In the genomic region with DNA sequence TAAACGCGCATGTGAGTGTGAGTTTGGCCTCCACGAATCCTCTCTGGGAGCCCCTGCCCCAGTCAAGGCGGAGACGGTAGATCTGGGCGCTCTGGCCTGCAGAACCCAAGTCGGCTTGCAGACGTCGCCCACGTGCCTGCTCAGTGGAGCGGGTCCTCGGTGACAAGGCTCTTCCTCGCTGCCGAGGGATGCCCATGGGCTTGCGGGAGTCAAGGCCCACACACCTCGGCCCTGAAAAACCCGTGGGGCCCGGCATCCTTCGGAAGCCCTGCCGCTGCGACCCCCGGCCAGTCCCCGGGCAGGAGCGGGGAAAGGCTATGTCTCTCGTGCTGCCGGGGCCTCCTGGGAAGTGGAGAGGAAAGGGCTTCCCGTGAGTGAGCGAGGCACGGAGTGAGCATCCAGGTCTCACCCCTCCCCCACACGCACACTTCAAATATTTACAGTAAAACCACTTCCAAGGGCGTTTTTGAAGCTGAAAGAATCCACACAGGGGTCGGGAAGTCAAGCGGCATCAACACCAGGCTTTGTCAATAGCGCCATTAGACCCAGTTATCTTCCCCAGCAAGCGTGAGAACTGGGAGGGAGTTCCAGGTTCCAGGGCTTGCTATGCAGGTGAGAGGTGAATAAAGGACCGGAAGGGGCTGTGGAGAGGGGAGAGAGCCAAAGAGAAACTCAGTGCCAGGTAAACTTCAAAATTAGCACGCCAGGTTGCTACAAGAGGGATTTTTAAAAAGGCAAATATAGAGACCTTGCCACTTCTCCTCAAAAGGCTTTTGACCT, we compare ENCODE assay signal across 1 cellular context.
TF ChIP-seq lines count a peak whose summit lies in the region.

No MANE protein-coding gene starts in this region.

TF ChIP-seq in HepG2, 621 proteins besides CTCF, POLR2A, EP300 and RAD21 (continued from another document and continues in another):
- TF ChIP-seq, protein P1, sequence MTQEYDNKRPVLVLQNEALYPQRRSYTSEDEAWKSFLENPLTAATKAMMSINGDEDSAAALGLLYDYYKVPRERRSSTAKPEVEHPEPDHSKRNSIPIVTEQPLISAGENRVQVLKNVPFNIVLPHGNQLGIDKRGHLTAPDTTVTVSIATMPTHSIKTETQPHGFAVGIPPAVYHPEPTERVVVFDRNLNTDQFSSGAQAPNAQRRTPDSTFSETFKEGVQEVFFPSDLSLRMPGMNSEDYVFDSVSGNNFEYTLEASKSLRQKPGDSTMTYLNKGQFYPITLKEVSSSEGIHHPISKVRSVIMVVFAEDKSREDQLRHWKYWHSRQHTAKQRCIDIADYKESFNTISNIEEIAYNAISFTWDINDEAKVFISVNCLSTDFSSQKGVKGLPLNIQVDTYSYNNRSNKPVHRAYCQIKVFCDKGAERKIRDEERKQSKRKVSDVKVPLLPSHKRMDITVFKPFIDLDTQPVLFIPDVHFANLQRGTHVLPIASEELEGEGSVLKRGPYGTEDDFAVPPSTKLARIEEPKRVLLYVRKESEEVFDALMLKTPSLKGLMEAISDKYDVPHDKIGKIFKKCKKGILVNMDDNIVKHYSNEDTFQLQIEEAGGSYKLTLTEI (CRISPR knock-in tag; conservative IDR thresholded peaks at IDR 0.05): no peak
- no peak for TF ChIP-seq NFYC (CRISPR knock-in tag; IDR thresholded peaks at IDR 0.05)
- no peak for TF ChIP-seq EEA1 (CRISPR knock-in tag; IDR thresholded peaks at IDR 0.05; ENCODE audit: borderline replicate concordance)
- peak; percentile 80 to 92 for TF ChIP-seq NR2F1 (CRISPR knock-in tag; IDR thresholded peaks at IDR 0.05)
- no peak for TF ChIP-seq PRMT3 (CRISPR knock-in tag; IDR thresholded peaks at IDR 0.05; ENCODE audit: borderline replicate concordance, low read depth)
- no peak for TF ChIP-seq ZFP90 (CRISPR knock-in tag; IDR thresholded peaks at IDR 0.05; ENCODE audit: borderline replicate concordance)
- no peak for TF ChIP-seq RFXANK (CRISPR knock-in tag; IDR thresholded peaks at IDR 0.05)
- TF ChIP-seq, protein P2, sequence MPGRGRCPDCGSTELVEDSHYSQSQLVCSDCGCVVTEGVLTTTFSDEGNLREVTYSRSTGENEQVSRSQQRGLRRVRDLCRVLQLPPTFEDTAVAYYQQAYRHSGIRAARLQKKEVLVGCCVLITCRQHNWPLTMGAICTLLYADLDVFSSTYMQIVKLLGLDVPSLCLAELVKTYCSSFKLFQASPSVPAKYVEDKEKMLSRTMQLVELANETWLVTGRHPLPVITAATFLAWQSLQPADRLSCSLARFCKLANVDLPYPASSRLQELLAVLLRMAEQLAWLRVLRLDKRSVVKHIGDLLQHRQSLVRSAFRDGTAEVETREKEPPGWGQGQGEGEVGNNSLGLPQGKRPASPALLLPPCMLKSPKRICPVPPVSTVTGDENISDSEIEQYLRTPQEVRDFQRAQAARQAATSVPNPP (CRISPR knock-in tag; IDR thresholded peaks at IDR 0.05): peak; percentile 54; the same call in 1 of the 2 replicates
- peak; percentile 97 for TF ChIP-seq PPARG (CRISPR knock-in tag; conservative IDR thresholded peaks at IDR 0.05)
- TF ChIP-seq, protein P3, sequence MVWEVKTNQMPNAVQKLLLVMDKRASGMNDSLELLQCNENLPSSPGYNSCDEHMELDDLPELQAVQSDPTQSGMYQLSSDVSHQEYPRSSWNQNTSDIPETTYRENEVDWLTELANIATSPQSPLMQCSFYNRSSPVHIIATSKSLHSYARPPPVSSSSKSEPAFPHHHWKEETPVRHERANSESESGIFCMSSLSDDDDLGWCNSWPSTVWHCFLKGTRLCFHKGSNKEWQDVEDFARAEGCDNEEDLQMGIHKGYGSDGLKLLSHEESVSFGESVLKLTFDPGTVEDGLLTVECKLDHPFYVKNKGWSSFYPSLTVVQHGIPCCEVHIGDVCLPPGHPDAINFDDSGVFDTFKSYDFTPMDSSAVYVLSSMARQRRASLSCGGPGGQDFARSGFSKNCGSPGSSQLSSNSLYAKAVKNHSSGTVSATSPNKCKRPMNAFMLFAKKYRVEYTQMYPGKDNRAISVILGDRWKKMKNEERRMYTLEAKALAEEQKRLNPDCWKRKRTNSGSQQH (CRISPR knock-in tag; IDR thresholded peaks at IDR 0.05; ENCODE audit: low read depth): no peak; the same call in 1 of the 2 replicates
- 0 out of 2 replicates have a peak, but pooled peaks have one; percentile 40 for TF ChIP-seq ZFP36L1 (CRISPR knock-in tag; IDR thresholded peaks at IDR 0.05)
- TF ChIP-seq KDM5B (CRISPR knock-in tag; IDR thresholded peaks at IDR 0.05; ENCODE audit: borderline replicate concordance): peak; percentile 59; the same call in 1 of the 2 replicates
- peak; percentile 47; the same call in 1 of the 2 replicates for TF ChIP-seq ZNF777 (CRISPR knock-in tag; IDR thresholded peaks at IDR 0.05)
- no peak for TF ChIP-seq ZNF253 (CRISPR knock-in tag; IDR thresholded peaks at IDR 0.05; ENCODE audit: borderline replicate concordance)
- no peak for TF ChIP-seq ZSCAN20 (CRISPR knock-in tag; IDR thresholded peaks at IDR 0.05; ENCODE audit: borderline replicate concordance)
- TF ChIP-seq TEAD2 (CRISPR knock-in tag; IDR thresholded peaks at IDR 0.05): no peak
- TF ChIP-seq TBX2 (CRISPR knock-in tag; IDR thresholded peaks at IDR 0.05; ENCODE audit: borderline replicate concordance): peak; percentile 99
- TF ChIP-seq, protein P4, sequence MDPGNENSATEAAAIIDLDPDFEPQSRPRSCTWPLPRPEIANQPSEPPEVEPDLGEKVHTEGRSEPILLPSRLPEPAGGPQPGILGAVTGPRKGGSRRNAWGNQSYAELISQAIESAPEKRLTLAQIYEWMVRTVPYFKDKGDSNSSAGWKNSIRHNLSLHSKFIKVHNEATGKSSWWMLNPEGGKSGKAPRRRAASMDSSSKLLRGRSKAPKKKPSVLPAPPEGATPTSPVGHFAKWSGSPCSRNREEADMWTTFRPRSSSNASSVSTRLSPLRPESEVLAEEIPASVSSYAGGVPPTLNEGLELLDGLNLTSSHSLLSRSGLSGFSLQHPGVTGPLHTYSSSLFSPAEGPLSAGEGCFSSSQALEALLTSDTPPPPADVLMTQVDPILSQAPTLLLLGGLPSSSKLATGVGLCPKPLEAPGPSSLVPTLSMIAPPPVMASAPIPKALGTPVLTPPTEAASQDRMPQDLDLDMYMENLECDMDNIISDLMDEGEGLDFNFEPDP (CRISPR knock-in tag; conservative IDR thresholded peaks at IDR 0.05): 0 out of 2 replicates have a peak, but pooled peaks have one; percentile 30
- no peak for TF ChIP-seq ZNF329 (CRISPR knock-in tag; IDR thresholded peaks at IDR 0.05; ENCODE audit: low read depth)
- TF ChIP-seq, protein P5, sequence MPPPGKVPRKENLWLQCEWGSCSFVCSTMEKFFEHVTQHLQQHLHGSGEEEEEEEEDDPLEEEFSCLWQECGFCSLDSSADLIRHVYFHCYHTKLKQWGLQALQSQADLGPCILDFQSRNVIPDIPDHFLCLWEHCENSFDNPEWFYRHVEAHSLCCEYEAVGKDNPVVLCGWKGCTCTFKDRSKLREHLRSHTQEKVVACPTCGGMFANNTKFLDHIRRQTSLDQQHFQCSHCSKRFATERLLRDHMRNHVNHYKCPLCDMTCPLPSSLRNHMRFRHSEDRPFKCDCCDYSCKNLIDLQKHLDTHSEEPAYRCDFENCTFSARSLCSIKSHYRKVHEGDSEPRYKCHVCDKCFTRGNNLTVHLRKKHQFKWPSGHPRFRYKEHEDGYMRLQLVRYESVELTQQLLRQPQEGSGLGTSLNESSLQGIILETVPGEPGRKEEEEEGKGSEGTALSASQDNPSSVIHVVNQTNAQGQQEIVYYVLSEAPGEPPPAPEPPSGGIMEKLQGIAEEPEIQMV (CRISPR knock-in tag; IDR thresholded peaks at IDR 0.05; ENCODE audit: low read depth): no peak
- TF ChIP-seq, protein P6, sequence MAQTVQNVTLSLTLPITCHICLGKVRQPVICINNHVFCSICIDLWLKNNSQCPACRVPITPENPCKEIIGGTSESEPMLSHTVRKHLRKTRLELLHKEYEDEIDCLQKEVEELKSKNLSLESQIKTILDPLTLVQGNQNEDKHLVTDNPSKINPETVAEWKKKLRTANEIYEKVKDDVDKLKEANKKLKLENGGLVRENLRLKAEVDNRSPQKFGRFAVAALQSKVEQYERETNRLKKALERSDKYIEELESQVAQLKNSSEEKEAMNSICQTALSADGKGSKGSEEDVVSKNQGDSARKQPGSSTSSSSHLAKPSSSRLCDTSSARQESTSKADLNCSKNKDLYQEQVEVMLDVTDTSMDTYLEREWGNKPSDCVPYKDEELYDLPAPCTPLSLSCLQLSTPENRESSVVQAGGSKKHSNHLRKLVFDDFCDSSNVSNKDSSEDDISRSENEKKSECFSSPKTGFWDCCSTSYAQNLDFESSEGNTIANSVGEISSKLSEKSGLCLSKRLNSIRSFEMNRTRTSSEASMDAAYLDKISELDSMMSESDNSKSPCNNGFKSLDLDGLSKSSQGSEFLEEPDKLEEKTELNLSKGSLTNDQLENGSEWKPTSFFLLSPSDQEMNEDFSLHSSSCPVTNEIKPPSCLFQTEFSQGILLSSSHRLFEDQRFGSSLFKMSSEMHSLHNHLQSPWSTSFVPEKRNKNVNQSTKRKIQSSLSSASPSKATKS (CRISPR knock-in tag; IDR thresholded peaks at IDR 0.05): no peak
- TF ChIP-seq ZBTB8A (CRISPR knock-in tag; IDR thresholded peaks at IDR 0.05; ENCODE audit: borderline replicate concordance, low read depth): no peak
- no peak for TF ChIP-seq ZC3H13 (CRISPR knock-in tag; IDR thresholded peaks at IDR 0.05)
- TF ChIP-seq, protein P7, sequence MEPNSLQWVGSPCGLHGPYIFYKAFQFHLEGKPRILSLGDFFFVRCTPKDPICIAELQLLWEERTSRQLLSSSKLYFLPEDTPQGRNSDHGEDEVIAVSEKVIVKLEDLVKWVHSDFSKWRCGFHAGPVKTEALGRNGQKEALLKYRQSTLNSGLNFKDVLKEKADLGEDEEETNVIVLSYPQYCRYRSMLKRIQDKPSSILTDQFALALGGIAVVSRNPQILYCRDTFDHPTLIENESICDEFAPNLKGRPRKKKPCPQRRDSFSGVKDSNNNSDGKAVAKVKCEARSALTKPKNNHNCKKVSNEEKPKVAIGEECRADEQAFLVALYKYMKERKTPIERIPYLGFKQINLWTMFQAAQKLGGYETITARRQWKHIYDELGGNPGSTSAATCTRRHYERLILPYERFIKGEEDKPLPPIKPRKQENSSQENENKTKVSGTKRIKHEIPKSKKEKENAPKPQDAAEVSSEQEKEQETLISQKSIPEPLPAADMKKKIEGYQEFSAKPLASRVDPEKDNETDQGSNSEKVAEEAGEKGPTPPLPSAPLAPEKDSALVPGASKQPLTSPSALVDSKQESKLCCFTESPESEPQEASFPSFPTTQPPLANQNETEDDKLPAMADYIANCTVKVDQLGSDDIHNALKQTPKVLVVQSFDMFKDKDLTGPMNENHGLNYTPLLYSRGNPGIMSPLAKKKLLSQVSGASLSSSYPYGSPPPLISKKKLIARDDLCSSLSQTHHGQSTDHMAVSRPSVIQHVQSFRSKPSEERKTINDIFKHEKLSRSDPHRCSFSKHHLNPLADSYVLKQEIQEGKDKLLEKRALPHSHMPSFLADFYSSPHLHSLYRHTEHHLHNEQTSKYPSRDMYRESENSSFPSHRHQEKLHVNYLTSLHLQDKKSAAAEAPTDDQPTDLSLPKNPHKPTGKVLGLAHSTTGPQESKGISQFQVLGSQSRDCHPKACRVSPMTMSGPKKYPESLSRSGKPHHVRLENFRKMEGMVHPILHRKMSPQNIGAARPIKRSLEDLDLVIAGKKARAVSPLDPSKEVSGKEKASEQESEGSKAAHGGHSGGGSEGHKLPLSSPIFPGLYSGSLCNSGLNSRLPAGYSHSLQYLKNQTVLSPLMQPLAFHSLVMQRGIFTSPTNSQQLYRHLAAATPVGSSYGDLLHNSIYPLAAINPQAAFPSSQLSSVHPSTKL (CRISPR knock-in tag; IDR thresholded peaks at IDR 0.05): peak; percentile 70
- TF ChIP-seq NFE2L1 (CRISPR knock-in tag; IDR thresholded peaks at IDR 0.05; ENCODE audit: borderline replicate concordance): no peak
- no peak for TF ChIP-seq CBX2 (IDR thresholded peaks at IDR 0.05; ENCODE audit: low read depth, low read length)
- no peak for TF ChIP-seq CBX2 (CRISPR knock-in tag; IDR thresholded peaks at IDR 0.05; ENCODE audit: low read depth)
- TF ChIP-seq ZNF3 (CRISPR knock-in tag; IDR thresholded peaks at IDR 0.05): no peak
- TF ChIP-seq ZBTB3 (CRISPR knock-in tag; IDR thresholded peaks at IDR 0.05; ENCODE audit: borderline replicate concordance, low read depth): no peak
- no peak for TF ChIP-seq XBP1 (CRISPR knock-in tag; IDR thresholded peaks at IDR 0.05)
- TF ChIP-seq POLR2AphosphoS2 (IDR thresholded peaks at IDR 0.05; ENCODE audit: low read depth, low read length): no peak
- TF ChIP-seq, protein P8, sequence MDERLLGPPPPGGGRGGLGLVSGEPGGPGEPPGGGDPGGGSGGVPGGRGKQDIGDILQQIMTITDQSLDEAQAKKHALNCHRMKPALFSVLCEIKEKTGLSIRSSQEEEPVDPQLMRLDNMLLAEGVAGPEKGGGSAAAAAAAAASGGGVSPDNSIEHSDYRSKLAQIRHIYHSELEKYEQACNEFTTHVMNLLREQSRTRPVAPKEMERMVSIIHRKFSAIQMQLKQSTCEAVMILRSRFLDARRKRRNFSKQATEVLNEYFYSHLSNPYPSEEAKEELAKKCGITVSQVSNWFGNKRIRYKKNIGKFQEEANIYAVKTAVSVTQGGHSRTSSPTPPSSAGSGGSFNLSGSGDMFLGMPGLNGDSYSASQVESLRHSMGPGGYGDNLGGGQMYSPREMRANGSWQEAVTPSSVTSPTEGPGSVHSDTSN (CRISPR knock-in tag; IDR thresholded peaks at IDR 0.05): no peak
- 0 out of 2 replicates have a peak, but pooled peaks have one; percentile 37 for TF ChIP-seq NFIC (IDR thresholded peaks at IDR 0.05; ENCODE audit: low read length)
- TF ChIP-seq, protein P9, sequence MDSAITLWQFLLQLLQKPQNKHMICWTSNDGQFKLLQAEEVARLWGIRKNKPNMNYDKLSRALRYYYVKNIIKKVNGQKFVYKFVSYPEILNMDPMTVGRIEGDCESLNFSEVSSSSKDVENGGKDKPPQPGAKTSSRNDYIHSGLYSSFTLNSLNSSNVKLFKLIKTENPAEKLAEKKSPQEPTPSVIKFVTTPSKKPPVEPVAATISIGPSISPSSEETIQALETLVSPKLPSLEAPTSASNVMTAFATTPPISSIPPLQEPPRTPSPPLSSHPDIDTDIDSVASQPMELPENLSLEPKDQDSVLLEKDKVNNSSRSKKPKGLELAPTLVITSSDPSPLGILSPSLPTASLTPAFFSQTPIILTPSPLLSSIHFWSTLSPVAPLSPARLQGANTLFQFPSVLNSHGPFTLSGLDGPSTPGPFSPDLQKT (CRISPR knock-in tag; IDR thresholded peaks at IDR 0.05; ENCODE audit: borderline replicate concordance): no peak
- TF ChIP-seq, protein P10, sequence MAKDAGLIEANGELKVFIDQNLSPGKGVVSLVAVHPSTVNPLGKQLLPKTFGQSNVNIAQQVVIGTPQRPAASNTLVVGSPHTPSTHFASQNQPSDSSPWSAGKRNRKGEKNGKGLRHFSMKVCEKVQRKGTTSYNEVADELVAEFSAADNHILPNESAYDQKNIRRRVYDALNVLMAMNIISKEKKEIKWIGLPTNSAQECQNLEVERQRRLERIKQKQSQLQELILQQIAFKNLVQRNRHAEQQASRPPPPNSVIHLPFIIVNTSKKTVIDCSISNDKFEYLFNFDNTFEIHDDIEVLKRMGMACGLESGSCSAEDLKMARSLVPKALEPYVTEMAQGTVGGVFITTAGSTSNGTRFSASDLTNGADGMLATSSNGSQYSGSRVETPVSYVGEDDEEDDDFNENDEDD (CRISPR knock-in tag; IDR thresholded peaks at IDR 0.05; ENCODE audit: borderline replicate concordance): peak; percentile 34; the same call in 1 of the 2 replicates
- no peak for TF ChIP-seq ZNF720 (CRISPR knock-in tag; IDR thresholded peaks at IDR 0.05)
- peak; percentile 51; the same call in 1 of the 2 replicates for TF ChIP-seq ZNF350 (CRISPR knock-in tag; IDR thresholded peaks at IDR 0.05; ENCODE audit: borderline replicate concordance, low read depth)
- no peak for TF ChIP-seq ZNF224 (CRISPR knock-in tag; IDR thresholded peaks at IDR 0.05)
- TF ChIP-seq GZF1 (CRISPR knock-in tag; IDR thresholded peaks at IDR 0.05): no peak
- no peak for TF ChIP-seq ZNF670 (CRISPR knock-in tag; IDR thresholded peaks at IDR 0.05; ENCODE audit: borderline replicate concordance)
- 0 out of 2 replicates have a peak, but pooled peaks have one; percentile 43 for TF ChIP-seq FOXA1 (IDR thresholded peaks at IDR 0.05)
- TF ChIP-seq FOXA1 (CRISPR knock-in tag; IDR thresholded peaks at IDR 0.05): peak; percentile 89
- no peak for TF ChIP-seq ZNF33B (CRISPR knock-in tag; IDR thresholded peaks at IDR 0.05)
- TF ChIP-seq CENPT (CRISPR knock-in tag; IDR thresholded peaks at IDR 0.05; ENCODE audit: low read depth): no peak
